Comparison of ENCODE assay signal across 12 cellular contexts in the genomic region with DNA sequence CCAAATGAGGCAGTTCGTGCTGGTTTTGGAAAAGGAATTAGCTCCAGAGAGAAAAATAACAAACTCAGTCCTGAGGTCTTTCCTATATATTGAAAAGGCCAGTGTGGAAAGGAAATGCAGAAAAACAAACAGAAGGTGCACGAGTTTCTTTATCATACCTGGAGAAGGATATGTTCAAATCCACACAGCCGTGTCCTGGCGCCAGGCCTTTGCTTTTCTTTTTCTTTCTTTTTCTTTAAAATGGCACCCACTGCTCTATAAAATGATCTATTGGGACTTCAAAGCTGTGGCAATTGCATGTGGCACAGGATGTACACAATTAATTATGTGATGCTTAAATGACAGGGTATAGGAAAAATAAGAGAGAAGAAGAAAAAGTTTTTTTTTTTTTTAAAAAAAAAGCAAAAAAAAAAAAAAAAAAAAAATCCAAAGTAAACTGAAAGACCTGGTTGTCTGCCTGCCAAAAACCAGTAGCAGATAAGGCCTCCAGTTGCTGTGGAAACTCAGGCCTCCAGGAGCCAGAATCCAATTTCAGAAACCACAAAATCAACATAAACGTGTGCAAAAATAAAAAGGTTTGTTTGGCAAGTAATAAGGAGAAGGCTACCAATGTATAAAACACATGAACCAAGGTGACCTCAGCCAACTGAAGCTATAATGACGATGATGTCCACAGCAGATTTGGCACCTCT.
A peak's percentile ranks its signal among the peaks of the same experiment; 100 is the strongest.
DNase-seq lines count a peak whose midpoint lies in the region; TF ChIP-seq lines count a peak whose summit lies in the region.
"Had no signal": no experiment of that assay in that cellular context is flagged by ENCODE, and none has a peak within 500 bp of the region (broad histone marks: within the 10 kb centered on the region; RNA-seq: fewer than 3 reads in every experiment).

No MANE protein-coding gene starts in this region.

- H3K4me3 ChIP-seq in SJCRH30: no peak overlapping the region
- H3K4me3 ChIP-seq: BLaER1 treated with 17β-estradiol and CSF1 and Interleukin-3, amounts not matched to agents 10 nM and 100 nM; MG63 had no signal

- no peak overlapping the region for H3K27ac ChIP-seq in SJCRH30
- H3K27ac ChIP-seq: BLaER1 treated with 17β-estradiol and CSF1 and Interleukin-3, amounts not matched to agents 10 nM and 100 nM had no signal

- H3K9me3 Mint-ChIP-seq in CD14-positive monocyte: peaks cover 0 to 8% (median 3%) of the 10 kb centered on the region in 7 donors
- H3K9me3 Mint-ChIP-seq in HFFc6: no peaks in the 10 kb centered on the region

- H3K36me3 ChIP-seq in SJCRH30: no peaks in the 10 kb centered on the region
- H3K36me3 ChIP-seq: BLaER1 treated with 17β-estradiol and CSF1 and Interleukin-3, amounts not matched to agents 10 nM and 100 nM; MG63 had no signal

- TF ChIP-seq CTCF in CD14-positive monocyte (IDR thresholded peaks at IDR 0.05): no peak
- TF ChIP-seq CTCF in HFFc6 (IDR thresholded peaks at IDR 0.05): no peak

- H3K36me3 Mint-ChIP-seq in CD14-positive monocyte: no peaks in the 10 kb centered on the region
- no peaks in the 10 kb centered on the region for H3K36me3 Mint-ChIP-seq in HFFc6 (ENCODE audit: low read depth)

- intact Hi-C loops in CD14-positive monocyte (cut with micrococcal nuclease): no loop called here

- H3K27me3 Mint-ChIP-seq in CD14-positive monocyte (ENCODE audit: low read depth in 3 of 3) (no peaks in the 10 kb centered on the region), HFFc6 (ENCODE audit: insufficient read depth) (peaks cover 5% of the 10 kb centered on the region; the same call in 1 of the 2 replicates)

- DNase-seq in Daoy (ENCODE audit: low read depth): peak; percentile 78
- DNase-seq in NCI-H2029 treated with DMSO at 0.1 percent for 48 hours (lab: John Stamatoyannopoulos, UW): peak; percentile 97
- DNase-seq in SJCRH30: peak; percentile 5 to 32
- DNase-seq in non-pigmented ciliary epithelial cell (ENCODE audit: low read depth): peak; percentile 24
- no peak for DNase-seq in CD14-positive monocyte (ENCODE audit: low spot score)
- DNase-seq in HFFc6: no peak
- DNase-seq in glomerular visceral epithelial cell (ENCODE audit: extremely low spot score): no peak
- DNase-seq in activated gamma-delta T cell treated with Interleukin-2 at 50 U/mL for 16 hours: no peak
- DNase-seq: kidney glomerular epithelial cell, MG63, substantia nigra had no signal

- no peak overlapping the region for H3K27ac Mint-ChIP-seq in CD14-positive monocyte
- no peak overlapping the region for H3K27ac Mint-ChIP-seq in HFFc6

- H3K4me3 Mint-ChIP-seq in CD14-positive monocyte (no peak overlapping the region), HFFc6 (no peak overlapping the region)

- H3K4me1 ChIP-seq in SJCRH30: 0 out of 2 replicates have a peak, but pooled peaks cover 3% of the 10 kb centered on the region
- H3K4me1 ChIP-seq: BLaER1 treated with 17β-estradiol and CSF1 and Interleukin-3, amounts not matched to agents 10 nM and 100 nM had no signal

- no peaks in the 10 kb centered on the region for H3K9me3 ChIP-seq in SJCRH30 (replicated peaks)
- H3K9me3 ChIP-seq: BLaER1 treated with 17β-estradiol and CSF1 and Interleukin-3, amounts not matched to agents 10 nM and 100 nM; MG63 had no signal

- H3K27me3 ChIP-seq in SJCRH30: peaks cover 11% of the 10 kb centered on the region
- H3K27me3 ChIP-seq: BLaER1 treated with 17β-estradiol and CSF1 and Interleukin-3, amounts not matched to agents 10 nM and 100 nM; MG63 had no signal

- H3K4me1 Mint-ChIP-seq in CD14-positive monocyte (no peaks in the 10 kb centered on the region), HFFc6 (ENCODE audit: low read depth) (no peaks in the 10 kb centered on the region)

Comparison
In these comparisons a context has a peak if more than half of its experiments do, and no peak if none do; other contexts are left out.
1. DNase-seq: peak in Daoy (single experiment), NCI-H2029 treated with DMSO at 0.1 percent for 48 hours (single experiment), SJCRH30 (2 of 2) and non-pigmented ciliary epithelial cell (single experiment); none in CD14-positive monocyte (single experiment), HFFc6 (single experiment), glomerular visceral epithelial cell (single experiment) and activated gamma-delta T cell treated with Interleukin-2 at 50 U/mL for 16 hours (single experiment).